In the genomic region with DNA sequence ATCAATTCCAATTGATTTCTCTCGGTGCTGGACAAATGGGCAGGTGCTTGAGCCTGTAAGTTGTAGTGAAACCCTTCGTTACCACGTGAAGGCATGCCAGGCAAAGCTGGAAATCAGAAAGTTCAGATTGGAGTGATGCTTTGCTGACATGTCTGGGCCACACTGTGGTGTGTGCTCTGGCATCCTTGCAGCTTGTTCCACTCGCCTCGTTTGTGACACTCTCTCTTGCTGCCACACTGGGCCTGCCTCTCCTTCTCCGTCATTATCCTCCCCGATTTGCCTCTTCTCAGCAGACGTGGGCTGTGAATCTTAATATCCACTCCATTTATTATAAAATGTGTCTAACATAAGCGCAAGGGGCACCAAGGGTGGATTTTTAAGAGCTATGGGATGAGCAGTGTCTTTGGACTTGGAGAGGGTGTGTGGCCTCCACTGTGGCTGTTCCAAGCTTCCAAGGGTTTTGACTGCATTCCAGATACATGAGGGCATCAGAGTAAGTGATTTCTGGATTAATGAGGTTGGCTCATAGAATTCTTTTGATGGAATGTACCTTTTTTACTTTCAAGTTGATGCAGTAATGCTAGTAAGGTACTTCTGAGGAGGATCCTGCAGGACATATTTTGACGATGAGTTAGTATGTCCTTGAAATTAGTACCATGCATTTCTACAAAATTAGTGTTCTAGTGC, we compare ENCODE assay signal across 22 cellular contexts.
A peak's percentile ranks its signal among the peaks of the same experiment; 100 is the strongest.
DNase-seq lines count a peak whose midpoint lies in the region; ATAC-seq, FAIRE-seq and TF ChIP-seq lines count a peak whose summit lies in the region.
"Had no signal": no experiment of that assay in that cellular context is flagged by ENCODE, and none has a peak within 500 bp of the region (broad histone marks: within the 10 kb centered on the region; RNA-seq: fewer than 3 reads in every experiment).

No MANE protein-coding gene starts in this region.

- WGBS in mammary epithelial cell (ENCODE audit: low coverage, missing lambda C conversion rate) = 5% methylated on average over 10 of the region's 10 CpGs

- peak; percentile 88 for FAIRE-seq in keratinocyte (lab: Jason Lieb, UNC)

- H3K4me3 ChIP-seq in mammary epithelial cell (replicated peaks in 1 of 3; ENCODE audit: insufficient read depth in 1 of 3, low read depth in 2 of 3, low read length in 3 of 3) (no peak overlapping the region), keratinocyte (ENCODE audit: control insufficient read depth in 2 of 3, extremely low read depth in 1 of 3, insufficient read depth in 2 of 3, low read depth in 1 of 3, low read length in 3 of 3) (peak overlapping the region in 1 of 3 experiments; percentile 33)
- H3K4me3 ChIP-seq: coronary artery, uterus had no signal

- H3K36me3 ChIP-seq in mammary epithelial cell (ENCODE audit: insufficient read depth, low read length) (no peaks in the 10 kb centered on the region), keratinocyte (ENCODE audit: control insufficient read depth in 2 of 2, extremely low read depth in 1 of 2, insufficient read depth in 2 of 2, low read length in 2 of 2) (no peaks in the 10 kb centered on the region)
- H3K36me3 ChIP-seq: uterus had no signal

- H2AFZ ChIP-seq in mammary epithelial cell (ENCODE audit: low read depth, low read length) (peak overlapping the region; percentile 60), keratinocyte (ENCODE audit: control insufficient read depth, low read length) (peak overlapping the region; percentile 52)

- no TSS peak for BruUV-seq in mammary epithelial cell (replicated peaks; lab: Mats Ljungman, UMichigan)

- no peak for TF ChIP-seq CTCF in mammary epithelial cell (conservative IDR thresholded peaks at IDR 0.05 in 1 of 2, IDR thresholded peaks at IDR 0.05 in 1 of 2; ENCODE audit: extremely low read depth in 1 of 2, insufficient read depth in 1 of 2, low read depth in 1 of 2, low read length in 2 of 2)
- peak in 1 of 3 experiments; percentile 7 for TF ChIP-seq CTCF in keratinocyte (optimal IDR thresholded peaks at IDR 0.05 in 1 of 3, IDR thresholded peaks at IDR 0.05 in 1 of 3, conservative IDR thresholded peaks at IDR 0.05 in 1 of 3; ENCODE audit: extremely low read depth in 1 of 3, insufficient read depth in 2 of 3, low read length in 3 of 3)

- H3K9me3 ChIP-seq in mammary epithelial cell (replicated peaks; ENCODE audit: insufficient read depth, low read length) (no peaks in the 10 kb centered on the region), keratinocyte (ENCODE audit: control insufficient read depth, low read depth, low read length) (no peaks in the 10 kb centered on the region)
- H3K9me3 ChIP-seq: uterus had no signal

- intact Hi-C loops in mammary epithelial cell (cut with micrococcal nuclease) = loop anchor here (1.0 to 10.0 kb wide), 3 partner anchors 9 to 165 kb away; no protein-coding TSS in a partner anchor

- H3K27me3 ChIP-seq in mammary epithelial cell (ENCODE audit: insufficient read depth, low read length) = no peaks in the 10 kb centered on the region
- H3K27me3 ChIP-seq in keratinocyte (ENCODE audit: control insufficient read depth, extremely low read depth, insufficient read depth, low read length) = no peaks in the 10 kb centered on the region
- H3K27me3 ChIP-seq: uterus had no signal

- H3K4me1 ChIP-seq in mammary epithelial cell (ENCODE audit: insufficient read depth, low read length) (peaks cover 59% of the 10 kb centered on the region), keratinocyte (ENCODE audit: control insufficient read depth, extremely low read depth, insufficient read depth, low read length) (peaks cover 53% of the 10 kb centered on the region)
- H3K4me1 ChIP-seq: uterus had no signal

- peak; percentile 39 for DNase-seq in AG08396 (ENCODE audit: low spot score)
- DNase-seq in M059J (ENCODE audit: low read depth) = peak; percentile 76
- peak; percentile 77 for DNase-seq in mammary epithelial cell
- peak; percentile 63 for DNase-seq in keratinocyte (ENCODE audit: low read depth, low spot score)
- no peak for DNase-seq in central memory CD4-positive, alpha-beta T cell
- DNase-seq in NCI-H146 (lab: John Stamatoyannopoulos, UW) = no peak
- no peak for DNase-seq in T1000 (lab: John Stamatoyannopoulos, UW)
- DNase-seq: ACHN; activated CD4-positive, alpha-beta memory T cell treated with anti-CD3 and anti-CD28 coated beads, Interleukin-2, amount 10 ng/mL, durations not matched to agents 7 days and 5 days; activated naive CD4-positive, alpha-beta T cell treated with anti-CD3 and anti-CD28 coated beads for 36 hours; activated T-cell treated with anti-CD3 and anti-CD28 coated beads, Interleukin-2, amount 50 U/mL, for 1 hour; DMS 273 treated with DMSO at 0.1 percent for 48 hours; GDM1; islet precursor cell; naive thymus-derived CD4-positive, alpha-beta T cell; NCI-H1417 treated with DMSO at 0.1 percent for 48 hours; NCI-H774; SHP77 treated with DMSO at 0.1 percent for 48 hours; uterus had no signal

- in situ Hi-C loops in mammary epithelial cell (cut with MboI; ENCODE audit: low sequenced_read_pairs in 2 of 2) = no loop called here

- H4K20me1 ChIP-seq in mammary epithelial cell (ENCODE audit: insufficient read depth, low read length) = no peaks in the 10 kb centered on the region
- no peaks in the 10 kb centered on the region for H4K20me1 ChIP-seq in keratinocyte (ENCODE audit: control insufficient read depth, extremely low read depth, insufficient read depth, low read length)

- H3K4me2 ChIP-seq in mammary epithelial cell (ENCODE audit: insufficient read depth, low read depth, low read length) = peak overlapping the region; percentile 76
- H3K4me2 ChIP-seq in keratinocyte (ENCODE audit: control insufficient read depth, extremely low read depth, insufficient read depth, low read depth, low read length) = peak overlapping the region; percentile 55

- ATAC-seq in HG02763 (IDR thresholded peaks at IDR 0.05; ENCODE audit: unreplicated experiment) = no peak
- ATAC-seq: naive thymus-derived CD4-positive, alpha-beta T cell had no signal

- H3K9me1 ChIP-seq in keratinocyte (ENCODE audit: control insufficient read depth, extremely low read depth, insufficient read depth, low read length) = no peaks in the 10 kb centered on the region

- H3K79me2 ChIP-seq in mammary epithelial cell (ENCODE audit: insufficient read depth, low read length) = peaks cover 6% of the 10 kb centered on the region
- no peaks in the 10 kb centered on the region for H3K79me2 ChIP-seq in keratinocyte (ENCODE audit: control insufficient read depth, insufficient read depth, low read length)

- dilution Hi-C loops in mammary epithelial cell (cut with HindIII; ENCODE audit: low sequenced_read_pairs) = loop anchor here (10.0 kb wide), 1 partner anchor 55 kb away; no protein-coding TSS in a partner anchor
- dilution Hi-C loops in keratinocyte (cut with MboI; ENCODE audit: extremely low pct_ligation_motif_present, low sequenced_read_pairs) = no loop called here

- CTCF ChIA-PET in mammary epithelial cell (lab: Charles Lee; ENCODE audit: low non-redundant PET) = no interaction called here

- no peak overlapping the region for H3K9ac ChIP-seq in mammary epithelial cell (ENCODE audit: insufficient read depth, low read length)
- H3K9ac ChIP-seq in keratinocyte (ENCODE audit: control insufficient read depth, extremely low read depth, insufficient read depth, low read length) = peak overlapping the region; percentile 36

- H3K27ac ChIP-seq in mammary epithelial cell (ENCODE audit: insufficient read depth, low read depth, low read length) (peak overlapping the region; percentile 96), keratinocyte (ENCODE audit: control insufficient read depth, insufficient read depth, low read length) (peak overlapping the region; percentile 89)
- H3K27ac ChIP-seq: coronary artery, uterus, VCaP had no signal

Comparison
In these comparisons a context has a peak if more than half of its experiments do, and no peak if none do; other contexts are left out.
1. DNase-seq: peak in AG08396 (single experiment), M059J (single experiment), mammary epithelial cell (single experiment) and keratinocyte (single experiment); none in central memory CD4-positive, alpha-beta T cell (single experiment), NCI-H146 (single experiment) and T1000 (single experiment).